ENCODE assay signal across 14 cellular contexts in genomic region chr9:134485653-134486052, GRCh38.
"Had no signal": no experiment of that assay in that cellular context is flagged by ENCODE, and none has a peak within 500 bp of the region (broad histone marks: within the 10 kb centered on the region; RNA-seq: fewer than 3 reads in every experiment).

No MANE protein-coding gene starts in this region.

- H3K27ac ChIP-seq: breast epithelium, epithelial cell of prostate, lower lobe of right lung, prostate gland had no signal

- H3K4me3 Mint-ChIP-seq: activated CD8-positive, alpha-beta T cell treated with anti-CD3 and anti-CD28 coated beads for 36 hours; activated naive CD8-positive, alpha-beta T cell treated with anti-CD3 and anti-CD28 coated beads, Interleukin-2, amount 50 U/mL, for 24 hours; immature natural killer cell; WTC11 had no signal

- H3K36me3 ChIP-seq: breast epithelium, lower lobe of right lung, prostate gland had no signal

- H3K9me3 Mint-ChIP-seq: activated CD8-positive, alpha-beta T cell treated with anti-CD3 and anti-CD28 coated beads for 36 hours; activated naive CD8-positive, alpha-beta T cell treated with anti-CD3 and anti-CD28 coated beads, Interleukin-2, amount 50 U/mL, for 24 hours; immature natural killer cell; WTC11 had no signal

- H3K27ac Mint-ChIP-seq: activated CD8-positive, alpha-beta T cell treated with anti-CD3 and anti-CD28 coated beads for 36 hours; activated naive CD8-positive, alpha-beta T cell treated with anti-CD3 and anti-CD28 coated beads, Interleukin-2, amount 50 U/mL, for 24 hours; immature natural killer cell; WTC11 had no signal

- H3K27me3 Mint-ChIP-seq: activated CD8-positive, alpha-beta T cell treated with anti-CD3 and anti-CD28 coated beads for 36 hours; activated naive CD8-positive, alpha-beta T cell treated with anti-CD3 and anti-CD28 coated beads, Interleukin-2, amount 50 U/mL, for 24 hours had no signal

- H3K4me1 ChIP-seq: breast epithelium, lower lobe of right lung, prostate gland had no signal

- H3K4me1 Mint-ChIP-seq: immature natural killer cell, WTC11 had no signal

- H3K36me3 Mint-ChIP-seq: immature natural killer cell, WTC11 had no signal

- H3K9me3 ChIP-seq: breast epithelium, lower lobe of right lung, prostate gland had no signal

- ATAC-seq: activated CD8-positive, alpha-beta T cell treated with anti-CD3 and anti-CD28 coated beads for 36 hours; activated naive CD8-positive, alpha-beta T cell treated with anti-CD3 and anti-CD28 coated beads, Interleukin-2, amount 50 U/mL, for 24 hours; lower lobe of right lung; right cardiac atrium; WTC11 had no signal

- H3K4me3 ChIP-seq: breast epithelium, lower lobe of right lung, prostate gland had no signal

- DNase-seq: activated CD4-positive, alpha-beta T cell treated with anti-CD3 and anti-CD28 coated beads for 48 hours; activated CD8-positive, alpha-beta memory T cell treated with anti-CD3 and anti-CD28 coated beads, Interleukin-2, amount 50 U/mL, for 48 hours; activated CD8-positive, alpha-beta T cell treated with anti-CD3 and anti-CD28 coated beads for 36 hours; activated naive CD8-positive, alpha-beta T cell treated with anti-CD3 and anti-CD28 coated beads, Interleukin-2, amount 50 U/mL, for 24 hours; foreskin melanocyte; immature natural killer cell; lower lobe of right lung; midbrain; SW 1271 had no signal
